9 cellular contexts compared by ENCODE assay signal in genomic region chr3:185820973-185821758, GRCh38. TPM values are rescaled to one million over a fixed set of nuclear protein-coding genes. Genes with fewer than 3 reads are reported as not detected.
DNase-seq lines count a peak whose midpoint lies in the region; ATAC-seq, FAIRE-seq and TF ChIP-seq lines count a peak whose summit lies in the region.
"Had no signal": no experiment of that assay in that cellular context is flagged by ENCODE, and none has a peak within 500 bp of the region (broad histone marks: within the 10 kb centered on the region; RNA-seq: fewer than 3 reads in every experiment).

No MANE protein-coding gene starts in this region.

- H3K9me3 ChIP-seq in A549 (no peaks in the 10 kb centered on the region), WERI-Rb-1 (ENCODE audit: severe bottlenecking) (no peaks in the 10 kb centered on the region)

- WGBS in A549 (ENCODE audit: missing lambda C conversion rate): 13% methylated on average over 6 of the region's 6 CpGs

- H3K4me3 ChIP-seq in A549 (peak overlapping the region; percentile 21; the same call in 2 of the 3 replicates), HFF-Myc (replicated peaks; ENCODE audit: low read depth, low read length) (peak overlapping the region; percentile 89), WERI-Rb-1 (ENCODE audit: low read depth, low read length) (no peak overlapping the region)
- H3K4me3 ChIP-seq: adrenal gland had no signal

- POLR2A ChIA-PET in A549 (lab: Yijun Ruan, JAX): interaction anchor here (0.9 to 2.2 kb wide), 3 partner anchors 86 to 117 kb away, joined by 3 to 9 read pairs (median 5); partner anchors contain the start of gene TRA2B

- no peaks in the 10 kb centered on the region for H3K27me3 ChIP-seq in WERI-Rb-1 (ENCODE audit: insufficient read depth, low read depth, severe bottlenecking)
- H3K27me3 ChIP-seq: adrenal gland had no signal

- CTCF ChIA-PET in A549 (lab: Yijun Ruan, JAX): interaction anchor here (0.6 to 2.9 kb wide), 7 partner anchors 53 to 185 kb away, joined by 3 to 11 read pairs (median 6); no protein-coding TSS in a partner anchor

- H3K4me2 ChIP-seq in A549: peak overlapping the region; percentile 99

- peaks cover 44% of the 10 kb centered on the region for H3K4me1 ChIP-seq in A549

- DNase-seq in A549 (ENCODE audit: low read depth in 1 of 2, low spot score in 1 of 2) (peak; percentile 42 to 47), HFF-Myc (ENCODE audit: extremely low read depth, low read depth) (peak; percentile 79), glomerular visceral epithelial cell (ENCODE audit: extremely low spot score) (peak; percentile 74), T1000 (lab: John Stamatoyannopoulos, UW) (no peak), WERI-Rb-1 (no peak), T-helper 1 cell (no peak)
- DNase-seq: adrenal gland had no signal

- FAIRE-seq in A549 (lab: Jason Lieb, UNC): no peak

- no peak for TF ChIP-seq POLR2A in A549 (IDR thresholded peaks at IDR 0.05; ENCODE audit: low read length)

- ATAC-seq in A549: peak in 1 of 2 experiments; percentile 29; a peak in 3 of 6 replicates
- ATAC-seq in SK-N-SH treated with all-trans-retinoic acid at 6 μM for 48 hours: peak; percentile 58
- no peak for ATAC-seq in HG03460 (IDR thresholded peaks at IDR 0.05; ENCODE audit: unreplicated experiment)

- TF ChIP-seq RAD21 in A549 (conservative IDR thresholded peaks at IDR 0.05 in 1 of 2, IDR thresholded peaks at IDR 0.05 in 1 of 2): no peak

- no peak for TF ChIP-seq CTCF in A549 (IDR thresholded peaks at IDR 0.05)
- TF ChIP-seq CTCF in HFF-Myc (IDR thresholded peaks at IDR 0.05; ENCODE audit: low read depth, low read length, missing control alignments): no peak
- no peak for TF ChIP-seq CTCF in WERI-Rb-1 (IDR thresholded peaks at IDR 0.05; ENCODE audit: low read depth, low read length)

- no peak for TF ChIP-seq EP300 in A549 (IDR thresholded peaks at IDR 0.05)

- H3K36me3 ChIP-seq in WERI-Rb-1: no peaks in the 10 kb centered on the region; the same call in 1 of the 2 replicates
- H3K36me3 ChIP-seq: adrenal gland had no signal

- H3K27ac ChIP-seq in A549 (peak overlapping the region; percentile 40 to 73), WERI-Rb-1 (no peak overlapping the region)

TF ChIP-seq in A549, 52 proteins besides CTCF, POLR2A, EP300 and RAD21 (continues in another document):
- TF ChIP-seq RNF2 (IDR thresholded peaks at IDR 0.05; ENCODE audit: borderline replicate concordance, low read depth) (no peak), FOSL2 (IDR thresholded peaks at IDR 0.05) (peak; percentile 66; the same call in 1 of the 2 replicates), FOSL2 (CRISPR knock-in tag; IDR thresholded peaks at IDR 0.05) (peak; percentile 84), TFCP2L1 (CRISPR knock-in tag; IDR thresholded peaks at IDR 0.05) (no peak), PBX3 (IDR thresholded peaks at IDR 0.05) (no peak), MYC (IDR thresholded peaks at IDR 0.05; ENCODE audit: borderline replicate concordance, low read length) (no peak), RCOR1 (IDR thresholded peaks at IDR 0.05; ENCODE audit: low read depth, low read length) (no peak), CHD2 (IDR thresholded peaks at IDR 0.05; ENCODE audit: low read length, partially characterized antibody) (no peak), POLR2AphosphoS2 (conservative IDR thresholded peaks at IDR 0.05; ENCODE audit: low read length) (no peak), JUNB (IDR thresholded peaks at IDR 0.05) (peak; percentile 61), NR3C1 (IDR thresholded peaks at IDR 0.05) (no peak), ESRRA (IDR thresholded peaks at IDR 0.05; ENCODE audit: borderline replicate concordance, low read length) (no peak), CBX2 (IDR thresholded peaks at IDR 0.05; ENCODE audit: borderline replicate concordance, low read depth) (no peak), KDM1A (IDR thresholded peaks at IDR 0.05; ENCODE audit: low read depth) (no peak), HMGXB4 (CRISPR knock-in tag; IDR thresholded peaks at IDR 0.05; ENCODE audit: borderline replicate concordance) (no peak), TP53 (CRISPR knock-in tag; IDR thresholded peaks at IDR 0.05) (no peak), CHD4 (IDR thresholded peaks at IDR 0.05; ENCODE audit: borderline replicate concordance) (no peak), ZC3H11A (IDR thresholded peaks at IDR 0.05) (no peak), MAZ (IDR thresholded peaks at IDR 0.05; ENCODE audit: borderline replicate concordance, low read depth, low read length) (no peak)

TF ChIP-seq in SK-N-SH treated with all-trans-retinoic acid at 6 μM for 48 hours, 23 proteins besides CTCF, POLR2A, EP300 and RAD21:
- TF ChIP-seq SNAI2 (CRISPR knock-in tag; IDR thresholded peaks at IDR 0.05) (no peak), ZFP3 (CRISPR knock-in tag; IDR thresholded peaks at IDR 0.05) (no peak), ZC3H10 (CRISPR knock-in tag; IDR thresholded peaks at IDR 0.05) (no peak), ARNTL (CRISPR knock-in tag; IDR thresholded peaks at IDR 0.05; ENCODE audit: borderline replicate concordance, low read depth) (no peak), GLIS3 (CRISPR knock-in tag; IDR thresholded peaks at IDR 0.05) (no peak), TCF4 (CRISPR knock-in tag; IDR thresholded peaks at IDR 0.05; ENCODE audit: borderline replicate concordance) (no peak), ZNF70 (CRISPR knock-in tag; IDR thresholded peaks at IDR 0.05) (no peak), PPARA (CRISPR knock-in tag; IDR thresholded peaks at IDR 0.05; ENCODE audit: borderline replicate concordance) (no peak), ZNF8 (CRISPR knock-in tag; IDR thresholded peaks at IDR 0.05) (no peak), CSRNP3 (CRISPR knock-in tag; IDR thresholded peaks at IDR 0.05) (no peak), TOX (CRISPR knock-in tag; IDR thresholded peaks at IDR 0.05; ENCODE audit: borderline replicate concordance) (no peak), OSR1 (CRISPR knock-in tag; IDR thresholded peaks at IDR 0.05) (no peak), ZNF565 (CRISPR knock-in tag; conservative IDR thresholded peaks at IDR 0.05; ENCODE audit: low read depth) (no peak)

RNA-seq across cellular contexts. Expression of gene IGF2BP2, which starts 3.7 kb away (rescaled TPM):
- 2.2 and 4.6 TPM in 2 replicates for polyA plus RNA-seq in A549 (2011; rRNA removed)
- polyA plus RNA-seq in A549 (2012; cell fraction: cytosol; rRNA removed): 0.62 and 1.0 TPM in 2 replicates
- polyA plus RNA-seq in A549 (2012; cell fraction: nucleus; rRNA removed): 0.95 and 2.5 TPM in 2 replicates
- polyA plus RNA-seq in A549 (2017; fragmentation: RNase III; extraction: RNeasy Plus Mini Kit Qiagen cat#74134 plus additional on column Dnase treatment): 6.1 to 7.6 TPM (median 6.5 TPM) in 3 replicates
- polyA minus RNA-seq in A549 (2011; rRNA and poly(A)+ RNA removed): 4.7 and 6.8 TPM in 2 replicates

Comparison
In these comparisons a context has a peak if more than half of its experiments do, and no peak if none do; other contexts are left out.
1. DNase-seq: peak in A549 (2 of 2), HFF-Myc (single experiment) and glomerular visceral epithelial cell (single experiment); none in T1000 (single experiment), WERI-Rb-1 (single experiment) and T-helper 1 cell (0 of 5).